In genomic region chr12:122121341-122122192, GRCh38 we compare ENCODE assay signal across 13 cellular contexts. TPM values are rescaled to one million over a fixed set of nuclear protein-coding genes. Genes with fewer than 3 reads are reported as not detected.
DNase-seq lines count a peak whose midpoint lies in the region; ATAC-seq and TF ChIP-seq lines count a peak whose summit lies in the region.
"Had no signal": no experiment of that assay in that cellular context is flagged by ENCODE, and none has a peak within 500 bp of the region (broad histone marks: within the 10 kb centered on the region; RNA-seq: fewer than 3 reads in every experiment).

No MANE protein-coding gene starts in this region.

- no peak overlapping the region for H2AFZ ChIP-seq in Karpas-422 (ENCODE audit: low read length)

- no peak overlapping the region for H3K27ac ChIP-seq in CD4-positive, CD25-positive, alpha-beta regulatory T cell (ENCODE audit: insufficient read depth, low read length, poor library complexity, severe bottlenecking)
- peak overlapping the region; percentile 56 for H3K27ac ChIP-seq in Karpas-422 (ENCODE audit: low read length)

- no peaks in the 10 kb centered on the region for H3K27me3 ChIP-seq in CD4-positive, CD25-positive, alpha-beta regulatory T cell (ENCODE audit: control insufficient read depth, insufficient read depth, low read length)
- no peaks in the 10 kb centered on the region for H3K27me3 ChIP-seq in Karpas-422 (ENCODE audit: low read length)

- TF ChIP-seq CTCF in chondrocyte (IDR thresholded peaks at IDR 0.05) (no peak), osteocyte (IDR thresholded peaks at IDR 0.05) (no peak)

- H3K9me3 ChIP-seq in CD4-positive, CD25-positive, alpha-beta regulatory T cell (ENCODE audit: control insufficient read depth in 2 of 2, low read length in 2 of 2), result no peaks in the 10 kb centered on the region
- no peaks in the 10 kb centered on the region for H3K9me3 ChIP-seq in Karpas-422 (ENCODE audit: low read length)

- no peaks in the 10 kb centered on the region for H3K9me2 ChIP-seq in Karpas-422 (replicated peaks; ENCODE audit: insufficient read depth, low read length)

- peaks cover 9 to 42% (median 34%) of the 10 kb centered on the region in 4 donors for H3K4me1 Mint-ChIP-seq in CD4-positive, CD25-positive, alpha-beta regulatory T cell
- H3K4me1 Mint-ChIP-seq in chondrocyte (ENCODE audit: low read depth) (peaks cover 37% of the 10 kb centered on the region), osteocyte (ENCODE audit: unreplicated experiment) (peaks cover 25% of the 10 kb centered on the region)

- H4K20me1 ChIP-seq in Karpas-422 (ENCODE audit: insufficient read depth, low read depth, low read length), result no peaks in the 10 kb centered on the region

- no peak for ATAC-seq in CD4-positive, CD25-positive, alpha-beta regulatory T cell (ENCODE audit: low read depth in 2 of 2)
- ATAC-seq in GM19035 (IDR thresholded peaks at IDR 0.05; ENCODE audit: unreplicated experiment) (no peak), HG03175 (IDR thresholded peaks at IDR 0.05; ENCODE audit: unreplicated experiment) (no peak), GM19395 (IDR thresholded peaks at IDR 0.05; ENCODE audit: unreplicated experiment) (no peak)

- peaks cover 8% of the 10 kb centered on the region for H3K36me3 Mint-ChIP-seq in CD4-positive, CD25-positive, alpha-beta regulatory T cell
- peaks cover 2% of the 10 kb centered on the region for H3K36me3 Mint-ChIP-seq in chondrocyte (ENCODE audit: low read depth)
- peaks cover 2% of the 10 kb centered on the region for H3K36me3 Mint-ChIP-seq in osteocyte (ENCODE audit: unreplicated experiment)

- H3K4me3 ChIP-seq in CD4-positive, CD25-positive, alpha-beta regulatory T cell (ENCODE audit: low read depth, low read length), result no peak overlapping the region
- H3K4me3 ChIP-seq in Karpas-422 (ENCODE audit: low read length), result no peak overlapping the region

- H3K36me3 ChIP-seq in CD4-positive, CD25-positive, alpha-beta regulatory T cell (ENCODE audit: control insufficient read depth, insufficient read depth, low read length), result no peaks in the 10 kb centered on the region
- no peaks in the 10 kb centered on the region for H3K36me3 ChIP-seq in Karpas-422 (ENCODE audit: insufficient read depth, low read length)

- H3K27me3 Mint-ChIP-seq in CD4-positive, CD25-positive, alpha-beta regulatory T cell, result no peaks in the 10 kb centered on the region
- H3K27me3 Mint-ChIP-seq in chondrocyte (ENCODE audit: low read depth), result no peaks in the 10 kb centered on the region
- no peaks in the 10 kb centered on the region for H3K27me3 Mint-ChIP-seq in osteocyte (ENCODE audit: unreplicated experiment)

- no peak for DNase-seq in CD4-positive, CD25-positive, alpha-beta regulatory T cell
- DNase-seq in Karpas-422, result no peak
- peak; percentile 59 for DNase-seq in chondrocyte (ENCODE audit: low spot score)
- no peak for DNase-seq in osteocyte (ENCODE audit: extremely low spot score, unreplicated experiment)
- no peak for DNase-seq in GF-D8 (lab: John Stamatoyannopoulos, UW)
- DNase-seq: activated CD4-positive, alpha-beta T cell treated with anti-CD3 and anti-CD28 coated beads, Interleukin-2, amount 50 U/mL, for 1 hour; activated effector memory CD4-positive, alpha-beta T cell treated with anti-CD3 and anti-CD28 coated beads, Interleukin-2, amount 50 U/mL, for 16 hours; KBM-7 had no signal

- H3K4me1 ChIP-seq in CD4-positive, CD25-positive, alpha-beta regulatory T cell (ENCODE audit: control insufficient read depth, insufficient read depth, low read length, poor library complexity, severe bottlenecking), result peaks cover 13% of the 10 kb centered on the region
- H3K4me1 ChIP-seq in Karpas-422 (ENCODE audit: low read length), result peaks cover 19% of the 10 kb centered on the region

- H3K4me2 ChIP-seq in Karpas-422 (ENCODE audit: low read depth, low read length, poor library complexity, severe bottlenecking), result no peak overlapping the region

- H3K4me3 Mint-ChIP-seq in CD4-positive, CD25-positive, alpha-beta regulatory T cell, result peak overlapping the region in 1 of 4 donors; percentile 41
- H3K4me3 Mint-ChIP-seq in chondrocyte (ENCODE audit: unreplicated experiment), result no peak overlapping the region
- H3K4me3 Mint-ChIP-seq in osteocyte (ENCODE audit: unreplicated experiment), result no peak overlapping the region
- H3K4me3 Mint-ChIP-seq: T-helper 1 cell treated with Interleukin-12 subunit alpha and Interleukin-12 subunit beta and Interleukin-4 antibody, amounts not matched to agents 30 μg/mL and 1 μg/mL, for 36 hours had no signal

- peak overlapping the region; percentile 86 to 89 (median 88) for H3K27ac Mint-ChIP-seq in CD4-positive, CD25-positive, alpha-beta regulatory T cell
- H3K27ac Mint-ChIP-seq in chondrocyte (ENCODE audit: unreplicated experiment) (peak overlapping the region; percentile 74), osteocyte (ENCODE audit: unreplicated experiment) (peak overlapping the region; percentile 37)
- H3K27ac Mint-ChIP-seq: T-helper 1 cell treated with Interleukin-12 subunit alpha and Interleukin-12 subunit beta and Interleukin-4 antibody, amounts not matched to agents 30 μg/mL and 1 μg/mL, for 36 hours had no signal

- peaks cover 74% of the 10 kb centered on the region for H3K79me2 ChIP-seq in Karpas-422 (ENCODE audit: low read length)

- no peak overlapping the region for H3K9ac ChIP-seq in Karpas-422 (ENCODE audit: low read length)

- no peaks in the 10 kb centered on the region for H3K9me3 Mint-ChIP-seq in CD4-positive, CD25-positive, alpha-beta regulatory T cell
- H3K9me3 Mint-ChIP-seq in chondrocyte (ENCODE audit: low read depth) (no peaks in the 10 kb centered on the region), osteocyte (ENCODE audit: unreplicated experiment) (no peaks in the 10 kb centered on the region)
- H3K9me3 Mint-ChIP-seq: T-helper 1 cell treated with Interleukin-12 subunit alpha and Interleukin-12 subunit beta and Interleukin-4 antibody, amounts not matched to agents 30 μg/mL and 1 μg/mL, for 36 hours had no signal

RNA-seq across cellular contexts. Expression of gene MLXIP, which starts 43.0 kb away (rescaled TPM):
- 83.2 TPM for total RNA-seq in CD4-positive, CD25-positive, alpha-beta regulatory T cell
- polyA plus RNA-seq in CD4-positive, CD25-positive, alpha-beta regulatory T cell, result 1 to 10 TPM; 5.0 to 7.9 (median 7.8) TPM
- total RNA-seq in Karpas-422 (2014; rRNA removed; shearing (Covaris generic); ENCODE audit: low replicate concordance), result 13.8 and 14.8 TPM in 2 replicates
- total RNA-seq in chondrocyte (58.8 to 62.8 TPM (median 61.7 TPM) in 3 replicates), osteocyte (51.8 and 54.5 TPM in 2 replicates)

RNA-seq across cellular contexts. Expression of gene IL31, which starts 52.5 kb away (rescaled TPM):
- total RNA-seq in CD4-positive, CD25-positive, alpha-beta regulatory T cell, result not detected
- polyA plus RNA-seq in CD4-positive, CD25-positive, alpha-beta regulatory T cell, result not detected
- total RNA-seq in Karpas-422 (2014; rRNA removed; shearing (Covaris generic); ENCODE audit: low replicate concordance), result not detected in 2 replicates
- total RNA-seq in chondrocyte, result not detected in 3 replicates
- total RNA-seq in osteocyte, result not detected in 2 replicates
- total RNA-seq: mucosa of gallbladder had no signal

Comparison
In these comparisons a context has a peak if more than half of its experiments do, and no peak if none do; other contexts are left out.
1. H3K27ac Mint-ChIP-seq: peak in every context shown above with its lines; median percentile 88 in CD4-positive, CD25-positive, alpha-beta regulatory T cell; 74 in chondrocyte; 37 in osteocyte.